In genomic region chr10:60417024-60417423, GRCh38 we compare ENCODE assay signal across 19 cellular contexts.
"Had no signal": no experiment of that assay in that cellular context is flagged by ENCODE, and none has a peak within 500 bp of the region (broad histone marks: within the 10 kb centered on the region; RNA-seq: fewer than 3 reads in every experiment).

No MANE protein-coding gene starts in this region.

- H3K27ac Mint-ChIP-seq: activated CD4-positive, alpha-beta memory T cell treated with anti-CD3 and anti-CD28 coated beads, Interleukin-2, amount 10 ng/mL, durations not matched to agents 7 days and 5 days; activated naive CD4-positive, alpha-beta T cell treated with anti-CD3 and anti-CD28 coated beads, Interleukin-2, amount 50 U/mL, for 72 hours; T-helper 1 cell treated with Interleukin-12 subunit alpha and Interleukin-12 subunit beta and Interleukin-4 antibody, amounts not matched to agents 30 μg/mL and 1 μg/mL, for 36 hours; WTC11 had no signal

- H3K27me3 ChIP-seq: esophagus squamous epithelium, gastrocnemius medialis, heart right ventricle, ovary, spleen, stomach had no signal

- H3K36me3 ChIP-seq: esophagus squamous epithelium, gastrocnemius medialis, heart right ventricle, ovary, spleen, stomach, thoracic aorta had no signal

- ATAC-seq: gastrocnemius medialis; heart right ventricle; left colon; mucosa of descending colon; naive thymus-derived CD4-positive, alpha-beta T cell; sciatic nerve; WTC11 had no signal

- H3K27me3 Mint-ChIP-seq: activated CD4-positive, alpha-beta memory T cell treated with anti-CD3 and anti-CD28 coated beads, Interleukin-2, amount 10 ng/mL, durations not matched to agents 7 days and 5 days; naive thymus-derived CD4-positive, alpha-beta T cell had no signal

- H3K4me1 ChIP-seq: esophagus squamous epithelium, gastrocnemius medialis, heart right ventricle, spleen, stomach had no signal

- H3K9me3 Mint-ChIP-seq: activated CD4-positive, alpha-beta memory T cell treated with anti-CD3 and anti-CD28 coated beads, Interleukin-2, amount 10 ng/mL, durations not matched to agents 7 days and 5 days; activated naive CD4-positive, alpha-beta T cell treated with anti-CD3 and anti-CD28 coated beads, Interleukin-2, amount 50 U/mL, for 72 hours; naive thymus-derived CD4-positive, alpha-beta T cell; T-helper 1 cell treated with Interleukin-12 subunit alpha and Interleukin-12 subunit beta and Interleukin-4 antibody, amounts not matched to agents 30 μg/mL and 1 μg/mL, for 36 hours; WTC11 had no signal

- H3K9me3 ChIP-seq: esophagus squamous epithelium, gastrocnemius medialis, heart right ventricle, mucosa of descending colon, ovary, spleen, stomach, thoracic aorta had no signal

- H3K4me3 ChIP-seq: esophagus squamous epithelium, gastrocnemius medialis, heart right ventricle, lung, mucosa of descending colon, ovary, spleen, stomach, thoracic aorta had no signal

- DNase-seq: activated CD4-positive, alpha-beta memory T cell treated with anti-CD3 and anti-CD28 coated beads, Interleukin-2, amount 10 ng/mL, durations not matched to agents 7 days and 5 days; activated CD4-positive, alpha-beta T cell treated with anti-CD3 and anti-CD28 coated beads for 4 hours; activated gamma-delta T cell; activated T-cell treated with anti-CD3 and anti-CD28 coated beads, Interleukin-2, amount 50 U/mL, for 48 hours; esophagus squamous epithelium; gastrocnemius medialis; heart right ventricle; left colon; mucosa of descending colon; naive thymus-derived CD4-positive, alpha-beta T cell; ovary; spleen; stomach had no signal

- H3K4me3 Mint-ChIP-seq: activated CD4-positive, alpha-beta memory T cell treated with anti-CD3 and anti-CD28 coated beads, Interleukin-2, amount 10 ng/mL, durations not matched to agents 7 days and 5 days; naive thymus-derived CD4-positive, alpha-beta T cell; T-helper 1 cell treated with Interleukin-12 subunit alpha and Interleukin-12 subunit beta and Interleukin-4 antibody, amounts not matched to agents 30 μg/mL and 1 μg/mL, for 36 hours; WTC11 had no signal

- H3K36me3 Mint-ChIP-seq: activated naive CD4-positive, alpha-beta T cell treated with anti-CD3 and anti-CD28 coated beads, Interleukin-2, amount 50 U/mL, for 72 hours; WTC11 had no signal

- H3K27ac ChIP-seq: esophagus squamous epithelium, gastrocnemius medialis, heart right ventricle, ovary, spleen, stomach, thoracic aorta had no signal
